ENCODE assay signal across 8 cellular contexts in genomic region chr3:50365080-50365841, GRCh38. TPM values are rescaled to one million over a fixed set of nuclear protein-coding genes. Genes with fewer than 3 reads are reported as not detected.
DNase-seq lines count a peak whose midpoint lies in the region; ATAC-seq lines count a peak whose summit lies in the region.

No MANE protein-coding gene starts in this region.

- H3K9me3 Mint-ChIP-seq in activated T-cell treated with anti-CD3 and anti-CD28 coated beads, Interleukin-2, amount 50 U/mL, for 4 hours: no peaks in the 10 kb centered on the region
- H3K9me3 Mint-ChIP-seq in natural killer cell treated with Interleukin-12 subunit alpha and Interleukin-12 subunit beta and Interleukin-15 and Interleukin-18, amount 100 ng/mL, for 72 hours: no peaks in the 10 kb centered on the region

- H3K36me3 Mint-ChIP-seq in activated T-cell treated with anti-CD3 and anti-CD28 coated beads, Interleukin-2, amount 50 U/mL, for 4 hours (ENCODE audit: insufficient read depth): no peaks in the 10 kb centered on the region
- H3K36me3 Mint-ChIP-seq in natural killer cell treated with Interleukin-12 subunit alpha and Interleukin-12 subunit beta and Interleukin-15 and Interleukin-18, amount 100 ng/mL, for 72 hours: no peaks in the 10 kb centered on the region

- no peaks in the 10 kb centered on the region for H3K27me3 Mint-ChIP-seq in activated T-cell treated with anti-CD3 and anti-CD28 coated beads, Interleukin-2, amount 50 U/mL, for 4 hours (ENCODE audit: low read depth)
- no peaks in the 10 kb centered on the region for H3K27me3 Mint-ChIP-seq in natural killer cell treated with Interleukin-12 subunit alpha and Interleukin-12 subunit beta and Interleukin-15 and Interleukin-18, amount 100 ng/mL, for 72 hours

- peaks cover 17% of the 10 kb centered on the region for H3K4me1 Mint-ChIP-seq in activated T-cell treated with anti-CD3 and anti-CD28 coated beads, Interleukin-2, amount 50 U/mL, for 4 hours (ENCODE audit: low read depth)
- peaks cover 0 to 5% of the 10 kb centered on the region in 2 donors for H3K4me1 Mint-ChIP-seq in natural killer cell treated with Interleukin-12 subunit alpha and Interleukin-12 subunit beta and Interleukin-15 and Interleukin-18, amount 100 ng/mL, for 72 hours (ENCODE audit: low read depth in 2 of 2)

- peak overlapping the region; percentile 33 to 37 for H3K27ac Mint-ChIP-seq in natural killer cell treated with Interleukin-12 subunit alpha and Interleukin-12 subunit beta and Interleukin-15 and Interleukin-18, amount 100 ng/mL, for 72 hours

- DNase-seq in NCI-H187 (lab: John Stamatoyannopoulos, UW): peak; percentile 22 to 84
- DNase-seq in NCI-H187 treated with DMSO at 0.1 percent for 48 hours (lab: John Stamatoyannopoulos, UW): no peak
- peak; percentile 85 for DNase-seq in NOMO-1 treated with DMSO at 0.1 percent for 48 hours (lab: John Stamatoyannopoulos, UW; ENCODE audit: unreplicated experiment)
- peak; percentile 93 for DNase-seq in activated T-cell treated with anti-CD3 and anti-CD28 coated beads, Interleukin-2, amount 50 U/mL, for 4 hours
- DNase-seq in fibroblast of gingiva (ENCODE audit: low read depth): peak; percentile 38
- DNase-seq in natural killer cell treated with Interleukin-12 subunit alpha and Interleukin-12 subunit beta and Interleukin-15 and Interleukin-18, amount 100 ng/mL, for 72 hours (ENCODE audit: low spot score): peak; percentile 92
- peak; percentile 90 to 95 (median 93) for DNase-seq in stimulated activated naive CD4-positive, alpha-beta T cell (lab: John Stamatoyannopoulos, UW)

- ATAC-seq in HG03060 (IDR thresholded peaks at IDR 0.05; ENCODE audit: low read depth, unreplicated experiment): peak; percentile 74
- ATAC-seq in activated T-cell treated with anti-CD3 and anti-CD28 coated beads, Interleukin-2, amount 50 U/mL, for 4 hours: peak; percentile 97 to 98
- peak; percentile 95 to 96 for ATAC-seq in natural killer cell treated with Interleukin-12 subunit alpha and Interleukin-12 subunit beta and Interleukin-15 and Interleukin-18, amount 100 ng/mL, for 72 hours

- peak overlapping the region; percentile 82 for H3K4me3 Mint-ChIP-seq in activated T-cell treated with anti-CD3 and anti-CD28 coated beads, Interleukin-2, amount 50 U/mL, for 4 hours
- peak overlapping the region; percentile 73 for H3K4me3 Mint-ChIP-seq in natural killer cell treated with Interleukin-12 subunit alpha and Interleukin-12 subunit beta and Interleukin-15 and Interleukin-18, amount 100 ng/mL, for 72 hours

RNA-seq across cellular contexts. Expression of gene TMEM115, which starts 5.9 kb away (rescaled TPM):
- total RNA-seq in activated T-cell treated with anti-CD3 and anti-CD28 coated beads, Interleukin-2, amount 50 U/mL, for 4 hours: 10 to 100 TPM; 25.2 to 27.4 (median 25.4) TPM
- 10 to 100 TPM; 29.6 to 32.8 TPM for total RNA-seq in natural killer cell treated with Interleukin-12 subunit alpha and Interleukin-12 subunit beta and Interleukin-15 and Interleukin-18, amount 100 ng/mL, for 72 hours

RNA-seq across cellular contexts. Expression of gene CYB561D2, which starts 14.6 kb away (rescaled TPM):
- total RNA-seq in activated T-cell treated with anti-CD3 and anti-CD28 coated beads, Interleukin-2, amount 50 U/mL, for 4 hours: 10 to 100 TPM; 31.8 to 35.3 (median 33.1) TPM
- 10 to 100 TPM; 36.9 to 38.2 TPM for total RNA-seq in natural killer cell treated with Interleukin-12 subunit alpha and Interleukin-12 subunit beta and Interleukin-15 and Interleukin-18, amount 100 ng/mL, for 72 hours

RNA-seq across cellular contexts. Expression of gene NPRL2, which starts 14.7 kb away (rescaled TPM):
- 10 to 100 TPM; 34.0 to 46.9 (median 37.0) TPM for total RNA-seq in activated T-cell treated with anti-CD3 and anti-CD28 coated beads, Interleukin-2, amount 50 U/mL, for 4 hours
- total RNA-seq in natural killer cell treated with Interleukin-12 subunit alpha and Interleukin-12 subunit beta and Interleukin-15 and Interleukin-18, amount 100 ng/mL, for 72 hours: 10 to 100 TPM; 42.3 to 44.6 TPM

RNA-seq across cellular contexts. Expression of gene ZMYND10, which starts 19.7 kb away (rescaled TPM):
- total RNA-seq in activated T-cell treated with anti-CD3 and anti-CD28 coated beads, Interleukin-2, amount 50 U/mL, for 4 hours: 1 to 10 TPM in 1 of 3 donors, under 1 TPM in 2; 0.71 to 1.0 (median 0.96) TPM
- 1 to 10 TPM in 1 of 2 donors, under 1 TPM in 1; 0.95 to 1.4 TPM for total RNA-seq in natural killer cell treated with Interleukin-12 subunit alpha and Interleukin-12 subunit beta and Interleukin-15 and Interleukin-18, amount 100 ng/mL, for 72 hours

RNA-seq across cellular contexts. Expression of gene RASSF1, which starts 24.6 kb away (rescaled TPM):
- total RNA-seq in activated T-cell treated with anti-CD3 and anti-CD28 coated beads, Interleukin-2, amount 50 U/mL, for 4 hours: 10 to 100 TPM; 33.7 to 40.3 (median 37.3) TPM
- total RNA-seq in natural killer cell treated with Interleukin-12 subunit alpha and Interleukin-12 subunit beta and Interleukin-15 and Interleukin-18, amount 100 ng/mL, for 72 hours: 10 to 100 TPM; 48.2 to 65.4 TPM
